ENCODE assay signal across 23 cellular contexts in genomic region chr2:34365937-34366336, GRCh38.
DNase-seq lines count a peak whose midpoint lies in the region; ATAC-seq and TF ChIP-seq lines count a peak whose summit lies in the region.
"Had no signal": no experiment of that assay in that cellular context is flagged by ENCODE, and none has a peak within 500 bp of the region (broad histone marks: within the 10 kb centered on the region; RNA-seq: fewer than 3 reads in every experiment).

No MANE protein-coding gene starts in this region.

- H3K36me3 Mint-ChIP-seq in endodermal cell (ENCODE audit: low read depth), result no peaks in the 10 kb centered on the region

- H3K79me1 ChIP-seq in mesendoderm (ENCODE audit: low read length), result no peaks in the 10 kb centered on the region
- H3K79me1 ChIP-seq in trophoblast cell (ENCODE audit: low read length), result no peaks in the 10 kb centered on the region

- no peak overlapping the region for H4K5ac ChIP-seq in mesendoderm (ENCODE audit: low read length)

- no peak overlapping the region for H3K23ac ChIP-seq in mesendoderm (ENCODE audit: low read length)
- no peak overlapping the region for H3K23ac ChIP-seq in trophoblast cell (ENCODE audit: low read length)

- no peaks in the 10 kb centered on the region for H3K27me3 Mint-ChIP-seq in endodermal cell (ENCODE audit: insufficient read depth)
- H3K27me3 Mint-ChIP-seq: stimulated activated naive CD8-positive, alpha-beta T cell treated with anti-CD3 and anti-CD28 coated beads, Interleukin-15, Interleukin-2, amounts not matched to agents 100 ng/mL and 50 ng/mL, for 24 hours had no signal

- H3K4ac ChIP-seq in mesendoderm (ENCODE audit: low read depth, low read length), result no peak overlapping the region
- no peak overlapping the region for H3K4ac ChIP-seq in trophoblast cell (ENCODE audit: low read depth, low read length)

- peak overlapping the region; percentile 20 for H3K4me3 Mint-ChIP-seq in endodermal cell
- H3K4me3 Mint-ChIP-seq: stimulated activated naive CD8-positive, alpha-beta T cell treated with anti-CD3 and anti-CD28 coated beads, Interleukin-15, Interleukin-2, amounts not matched to agents 100 ng/mL and 50 ng/mL, for 24 hours had no signal

- H2AFZ ChIP-seq in trophoblast cell (ENCODE audit: insufficient read depth, low read length, poor library complexity), result no peak overlapping the region

- H3K18ac ChIP-seq in mesendoderm (ENCODE audit: low read length) (no peak overlapping the region), trophoblast cell (ENCODE audit: low read length) (no peak overlapping the region)

- H3K14ac ChIP-seq in trophoblast cell (ENCODE audit: low read length), result no peak overlapping the region

- H3K9me3 ChIP-seq in BE2C (no peaks in the 10 kb centered on the region), endodermal cell (ENCODE audit: control insufficient read depth, low read length) (peaks cover 3% of the 10 kb centered on the region), trophoblast cell (ENCODE audit: insufficient read depth, low read depth, low read length) (no peaks in the 10 kb centered on the region)
- H3K9me3 ChIP-seq: colonic mucosa, gastrocnemius medialis, mucosa of descending colon had no signal

- no peak overlapping the region for H3K56ac ChIP-seq in mesendoderm (ENCODE audit: low read length)

- H3K36me3 ChIP-seq in BE2C (no peaks in the 10 kb centered on the region), endodermal cell (ENCODE audit: control insufficient read depth, insufficient read depth, low read length) (no peaks in the 10 kb centered on the region), mesendoderm (ENCODE audit: control insufficient read depth, insufficient read depth, low read length) (no peaks in the 10 kb centered on the region), trophoblast cell (ENCODE audit: control insufficient read depth in 1 of 2, insufficient read depth in 2 of 2, low read length in 2 of 2) (no peaks in the 10 kb centered on the region)
- H3K36me3 ChIP-seq: colonic mucosa, gastrocnemius medialis had no signal

- no peak overlapping the region for H2AK5ac ChIP-seq in mesendoderm (ENCODE audit: low read length)
- no peak overlapping the region for H2AK5ac ChIP-seq in trophoblast cell (ENCODE audit: low read length)

- H3K27ac Mint-ChIP-seq in endodermal cell, result peak overlapping the region; percentile 92
- H3K27ac Mint-ChIP-seq: activated T-helper 2 cell treated with anti-CD3 and anti-CD28 coated beads, Interferon-gamma antibody, Interleukin-2, Interleukin-4, amounts not matched to agents 10 μg/mL and 5 μg/mL and 100 μg/mL, durations not matched to agents 14 hours and 24 hours and 36 hours; stimulated activated naive CD8-positive, alpha-beta T cell treated with anti-CD3 and anti-CD28 coated beads, Interleukin-15, Interleukin-2, amounts not matched to agents 100 ng/mL and 50 ng/mL, for 24 hours had no signal

- H4K8ac ChIP-seq in mesendoderm (ENCODE audit: low read depth, low read length) (no peak overlapping the region), trophoblast cell (ENCODE audit: low read depth, low read length) (no peak overlapping the region)

- H3K4me1 Mint-ChIP-seq in endodermal cell, result peaks cover 54% of the 10 kb centered on the region

- H3K9me3 Mint-ChIP-seq in endodermal cell, result no peaks in the 10 kb centered on the region
- H3K9me3 Mint-ChIP-seq: activated T-helper 2 cell treated with anti-CD3 and anti-CD28 coated beads, Interferon-gamma antibody, Interleukin-2, Interleukin-4, amounts not matched to agents 10 μg/mL and 5 μg/mL and 100 μg/mL, durations not matched to agents 14 hours and 24 hours and 36 hours; stimulated activated naive CD8-positive, alpha-beta T cell treated with anti-CD3 and anti-CD28 coated beads, Interleukin-15, Interleukin-2, amounts not matched to agents 100 ng/mL and 50 ng/mL, for 24 hours had no signal

- no peak overlapping the region for H4K12ac ChIP-seq in trophoblast cell (ENCODE audit: low read depth, low read length)

- WGBS in endodermal cell (ENCODE audit: insufficient coverage in 1 of 2, insufficient read length in 1 of 2), 2 experiments, result 0% methylated on average over 2 to 3 of the region's 3 CpGs
- WGBS in mesendoderm (ENCODE audit: extremely low coverage, insufficient coverage, low lambda C conversion rate), result no CpG with 5 or more reads among the region's 3 CpGs
- WGBS in trophoblast cell (ENCODE audit: extremely low coverage, insufficient coverage, insufficient read length), result no CpG with 5 or more reads among the region's 3 CpGs

- no peak overlapping the region for H4K91ac ChIP-seq in trophoblast cell (ENCODE audit: low read depth, low read length)

- H3K79me2 ChIP-seq in mesendoderm (ENCODE audit: control insufficient read depth, insufficient read depth, low read length), result no peaks in the 10 kb centered on the region
- no peaks in the 10 kb centered on the region for H3K79me2 ChIP-seq in trophoblast cell (ENCODE audit: control insufficient read depth, insufficient read depth, low read length, poor library complexity)

- no peak overlapping the region for H2BK5ac ChIP-seq in mesendoderm (ENCODE audit: low read length)
- H2BK5ac ChIP-seq in trophoblast cell (ENCODE audit: low read depth, low read length, poor library complexity), result no peak overlapping the region

- no peak for DNase-seq in BE2C
- DNase-seq in NCI-H2171 treated with DMSO at 0.1 percent for 48 hours (lab: John Stamatoyannopoulos, UW), result peak; percentile 73
- DNase-seq in endodermal cell, result peak; percentile 94
- peak; percentile 98 for DNase-seq in mesendoderm
- DNase-seq in NCI-H526 (lab: John Stamatoyannopoulos, UW), result no peak
- no peak for DNase-seq in sciatic nerve (ENCODE audit: low spot score)
- DNase-seq in trophoblast cell, result no peak
- DNase-seq in NCI-H226, result no peak
- DNase-seq: colonic mucosa; DND-41; gastrocnemius medialis; mucosa of descending colon; NCI-H1092 treated with DMSO at 0.1 percent for 48 hours; Right ventricle myocardium superior; stimulated activated CD4-positive, alpha-beta T cell treated with anti-CD3 and anti-CD28 coated beads, Interleukin-15, amount 100 ng/mL, for 24 hours; T-helper 2 cell had no signal

- H3K27me3 ChIP-seq in BE2C (no peaks in the 10 kb centered on the region; the same call in none of the 2 replicates), endodermal cell (ENCODE audit: control insufficient read depth, insufficient read depth, low read length, poor library complexity, severe bottlenecking) (no peaks in the 10 kb centered on the region), mesendoderm (ENCODE audit: insufficient read depth, low read length, poor library complexity) (no peaks in the 10 kb centered on the region), trophoblast cell (ENCODE audit: insufficient read depth, low read length) (no peaks in the 10 kb centered on the region)
- H3K27me3 ChIP-seq: colonic mucosa, gastrocnemius medialis had no signal

- TF ChIP-seq CTCF in BE2C (IDR thresholded peaks at IDR 0.05; ENCODE audit: low read depth, low read length) (0 out of 2 replicates have a peak, but pooled peaks have one; percentile 8), endodermal cell (conservative IDR thresholded peaks at IDR 0.05) (peak; percentile 37)

- intact Hi-C loops in sciatic nerve (cut with DNase I), result no loop called here

- no peaks in the 10 kb centered on the region for H3K4me1 ChIP-seq in BE2C
- peaks cover 10% of the 10 kb centered on the region for H3K4me1 ChIP-seq in endodermal cell (ENCODE audit: control insufficient read depth, insufficient read depth, low read length)
- H3K4me1 ChIP-seq in mesendoderm (ENCODE audit: control insufficient read depth, low read depth, low read length), result peaks cover 3% of the 10 kb centered on the region
- no peaks in the 10 kb centered on the region for H3K4me1 ChIP-seq in trophoblast cell (ENCODE audit: control insufficient read depth in 1 of 2, insufficient read depth in 2 of 2, low read length in 2 of 2)
- H3K4me1 ChIP-seq: colonic mucosa, gastrocnemius medialis had no signal

- no peak overlapping the region for H3K4me2 ChIP-seq in mesendoderm (ENCODE audit: low read length)
- no peak overlapping the region for H3K4me2 ChIP-seq in trophoblast cell (ENCODE audit: low read length)
- H3K4me2 ChIP-seq: KMS-11 had no signal

- H2BK120ac ChIP-seq in mesendoderm (ENCODE audit: low read depth, low read length) (no peak overlapping the region), trophoblast cell (ENCODE audit: insufficient read depth, low read length, poor library complexity) (no peak overlapping the region)

- H3K9ac ChIP-seq in endodermal cell (ENCODE audit: extremely low read depth, low read length, poor library complexity, severe bottlenecking) (peak overlapping the region; percentile 9), mesendoderm (ENCODE audit: low read length) (no peak overlapping the region), trophoblast cell (ENCODE audit: low read length) (no peak overlapping the region)
- H3K9ac ChIP-seq: KMS-11 had no signal

- H3K27ac ChIP-seq in endodermal cell (ENCODE audit: low read depth, low read length) (peak overlapping the region; percentile 94), mesendoderm (ENCODE audit: low read depth, low read length) (no peak overlapping the region), trophoblast cell (ENCODE audit: low read depth, low read length) (no peak overlapping the region)
- H3K27ac ChIP-seq: C4-2B, colonic mucosa, epithelial cell of prostate, gastrocnemius medialis, HL-60, KMS-11 had no signal

- H2BK15ac ChIP-seq in mesendoderm (replicated peaks; ENCODE audit: low read depth), result no peak overlapping the region

- H3K4me3 ChIP-seq in BE2C (ENCODE audit: low read depth, low read length) (no peak overlapping the region), endodermal cell (ENCODE audit: low read length) (peak overlapping the region; percentile 69), mesendoderm (ENCODE audit: low read length) (no peak overlapping the region), trophoblast cell (ENCODE audit: low read depth, low read length) (no peak overlapping the region)
- H3K4me3 ChIP-seq: colonic mucosa, gastrocnemius medialis, mucosa of descending colon had no signal

- no peak for ATAC-seq in sciatic nerve
- ATAC-seq: activated CD4-positive, CD25-positive, alpha-beta regulatory T cell treated with anti-CD3 and anti-CD28 coated beads, Interleukin-2, amount 50 U/mL, for 24 hours; gastrocnemius medialis; mucosa of descending colon had no signal

- no peak overlapping the region for H2BK12ac ChIP-seq in trophoblast cell (ENCODE audit: low read length)

Comparison
In these comparisons a context has a peak if more than half of its experiments do, and no peak if none do; other contexts are left out.
1. DNase-seq: peak in NCI-H2171 treated with DMSO at 0.1 percent for 48 hours (single experiment), endodermal cell (single experiment) and mesendoderm (single experiment); none in BE2C (single experiment), NCI-H526 (0 of 2), sciatic nerve (single experiment), trophoblast cell (0 of 2) and NCI-H226 (single experiment).